30 cellular contexts compared by ENCODE assay signal in genomic region chr6:133042550-133043120, GRCh38.
"Had no signal": no experiment of that assay in that cellular context is flagged by ENCODE, and none has a peak within 500 bp of the region (broad histone marks: within the 10 kb centered on the region; RNA-seq: fewer than 3 reads in every experiment).

No MANE protein-coding gene starts in this region.

- H3K36me3 ChIP-seq: brain microvascular endothelial cell, Peyer's patch, SJSA1 had no signal

- H3K36me3 Mint-ChIP-seq: activated CD4-positive, alpha-beta memory T cell treated with anti-CD3 and anti-CD28 coated beads for 36 hours; activated naive CD8-positive, alpha-beta T cell; WTC11 had no signal

- H3K4me1 ChIP-seq: Peyer's patch, SJSA1 had no signal

- H3K27ac Mint-ChIP-seq: activated CD4-positive, alpha-beta memory T cell treated with anti-CD3 and anti-CD28 coated beads for 36 hours; activated CD4-positive, alpha-beta T cell treated with anti-CD3 and anti-CD28 coated beads for 36 hours; activated CD4-positive, alpha-beta T cell treated with anti-CD3 and anti-CD28 coated beads, Interleukin-2, amount 10 ng/mL, durations not matched to agents 7 days and 5 days; activated naive CD4-positive, alpha-beta T cell treated with anti-CD3 and anti-CD28 coated beads for 36 hours; activated naive CD8-positive, alpha-beta T cell; activated naive CD8-positive, alpha-beta T cell treated with anti-CD3 and anti-CD28 coated beads, Interleukin-2, amount 50 U/mL, for 24 hours; activated T-helper 1 cell treated with anti-CD3 and anti-CD28 coated beads, Interleukin-12 subunit alpha, Interleukin-12 subunit beta, Interleukin-2, Interleukin-4 antibody, amounts not matched to agents 30 ng/mL and 10 ng/mL and 1 ng/mL, durations not matched to agents 14 hours and 24 hours and 36 hours; T-helper 2 cell treated with Interferon-gamma antibody and Interleukin-4, amounts not matched to agents 5 μg/mL and 100 μg/mL, for 36 hours; WTC11 had no signal

- H3K27me3 Mint-ChIP-seq: activated CD4-positive, alpha-beta memory T cell treated with anti-CD3 and anti-CD28 coated beads for 36 hours had no signal

- H3K4me3 Mint-ChIP-seq: activated CD4-positive, alpha-beta memory T cell treated with anti-CD3 and anti-CD28 coated beads for 36 hours; activated CD4-positive, alpha-beta T cell treated with anti-CD3 and anti-CD28 coated beads for 36 hours; activated CD4-positive, alpha-beta T cell treated with anti-CD3 and anti-CD28 coated beads, Interleukin-2, amount 10 ng/mL, durations not matched to agents 7 days and 5 days; activated naive CD4-positive, alpha-beta T cell treated with anti-CD3 and anti-CD28 coated beads for 36 hours; activated naive CD8-positive, alpha-beta T cell; activated naive CD8-positive, alpha-beta T cell treated with anti-CD3 and anti-CD28 coated beads, Interleukin-2, amount 50 U/mL, for 24 hours; activated T-cell treated with anti-CD3 and anti-CD28 coated beads, Interleukin-2, amount 50 U/mL, for 4 hours; activated T-helper 1 cell treated with anti-CD3 and anti-CD28 coated beads, Interleukin-12 subunit alpha, Interleukin-12 subunit beta, Interleukin-2, Interleukin-4 antibody, amounts not matched to agents 30 ng/mL and 10 ng/mL and 1 ng/mL, durations not matched to agents 14 hours and 24 hours and 36 hours; T-helper 2 cell treated with Interferon-gamma antibody and Interleukin-4, amounts not matched to agents 5 μg/mL and 100 μg/mL, for 36 hours; WTC11 had no signal

- ATAC-seq: activated CD4-positive, alpha-beta T cell treated with anti-CD3 and anti-CD28 coated beads for 36 hours; activated CD4-positive, CD25-positive, alpha-beta regulatory T cell treated with anti-CD3 and anti-CD28 coated beads, Interleukin-2, amount 50 U/mL, for 24 hours; activated naive CD8-positive, alpha-beta T cell treated with anti-CD3 and anti-CD28 coated beads, Interleukin-2, amount 50 U/mL, for 24 hours; activated T-cell treated with anti-CD3 and anti-CD28 coated beads, Interleukin-2, amount 50 U/mL, for 4 hours; PC-3; WTC11 had no signal

- H3K27me3 ChIP-seq: brain microvascular endothelial cell, Peyer's patch had no signal

- H3K9me3 ChIP-seq: Peyer's patch, SJSA1 had no signal

- DNase-seq: activated CD4-positive, alpha-beta memory T cell treated with anti-CD3 and anti-CD28 coated beads for 36 hours; activated CD4-positive, alpha-beta T cell treated with anti-CD3 and anti-CD28 coated beads for 36 hours; activated CD4-positive, alpha-beta T cell treated with anti-CD3 and anti-CD28 coated beads, Interleukin-2, amount 10 ng/mL, durations not matched to agents 7 days and 5 days; activated CD8-positive, alpha-beta memory T cell treated with anti-CD3 and anti-CD28 coated beads, Interleukin-2, amount 50 U/mL, for 4 hours; activated gamma-delta T cell treated with Interleukin-2 at 50 U/mL for 16 hours; activated naive CD4-positive, alpha-beta T cell treated with anti-CD3 and anti-CD28 coated beads for 36 hours; activated naive CD8-positive, alpha-beta T cell treated with anti-CD3 and anti-CD28 coated beads, Interleukin-2, amount 50 U/mL, for 24 hours; activated T-cell treated with anti-CD3 and anti-CD28 coated beads for 4 hours; activated T-cell treated with anti-CD3 and anti-CD28 coated beads, Interleukin-2, amount 50 U/mL, for 4 hours; amniotic stem cell; aorta; brain microvascular endothelial cell; central memory CD4-positive, alpha-beta T cell; Karpas-422; NCI-H1105; NCI-H1417 treated with DMSO at 0.1 percent for 48 hours; NCI-H2029; NCI-H345; NCI-H524 treated with DMSO at 0.1 percent for 48 hours; NK-92 treated with Interleukin-12 subunit alpha and Interleukin-12 subunit beta, amount 100 ng/mL, for 24 hours; PC-3; Peyer's patch; RPMI8226; SHP77 treated with DMSO at 0.1 percent for 48 hours had no signal

- H3K9me3 Mint-ChIP-seq: activated CD4-positive, alpha-beta memory T cell treated with anti-CD3 and anti-CD28 coated beads for 36 hours; activated CD4-positive, alpha-beta T cell treated with anti-CD3 and anti-CD28 coated beads, Interleukin-2, amount 10 ng/mL, durations not matched to agents 7 days and 5 days; activated naive CD4-positive, alpha-beta T cell treated with anti-CD3 and anti-CD28 coated beads for 36 hours; activated naive CD8-positive, alpha-beta T cell treated with anti-CD3 and anti-CD28 coated beads, Interleukin-2, amount 50 U/mL, for 24 hours; activated T-cell treated with anti-CD3 and anti-CD28 coated beads, Interleukin-2, amount 50 U/mL, for 4 hours; activated T-helper 1 cell treated with anti-CD3 and anti-CD28 coated beads, Interleukin-12 subunit alpha, Interleukin-12 subunit beta, Interleukin-2, Interleukin-4 antibody, amounts not matched to agents 30 ng/mL and 10 ng/mL and 1 ng/mL, durations not matched to agents 14 hours and 24 hours and 36 hours; T-helper 2 cell treated with Interferon-gamma antibody and Interleukin-4, amounts not matched to agents 5 μg/mL and 100 μg/mL, for 36 hours; WTC11 had no signal

- H3K4me3 ChIP-seq: Peyer's patch, SJSA1 had no signal

- H3K27ac ChIP-seq: brain microvascular endothelial cell, Peyer's patch, SJSA1 had no signal

- H3K4me1 Mint-ChIP-seq: activated CD4-positive, alpha-beta T cell treated with anti-CD3 and anti-CD28 coated beads for 36 hours; activated CD4-positive, alpha-beta T cell treated with anti-CD3 and anti-CD28 coated beads, Interleukin-2, amount 10 ng/mL, durations not matched to agents 7 days and 5 days; activated naive CD8-positive, alpha-beta T cell treated with anti-CD3 and anti-CD28 coated beads, Interleukin-2, amount 50 U/mL, for 24 hours; WTC11 had no signal
